Comparison of ENCODE assay signal across 16 cellular contexts in the genomic region with DNA sequence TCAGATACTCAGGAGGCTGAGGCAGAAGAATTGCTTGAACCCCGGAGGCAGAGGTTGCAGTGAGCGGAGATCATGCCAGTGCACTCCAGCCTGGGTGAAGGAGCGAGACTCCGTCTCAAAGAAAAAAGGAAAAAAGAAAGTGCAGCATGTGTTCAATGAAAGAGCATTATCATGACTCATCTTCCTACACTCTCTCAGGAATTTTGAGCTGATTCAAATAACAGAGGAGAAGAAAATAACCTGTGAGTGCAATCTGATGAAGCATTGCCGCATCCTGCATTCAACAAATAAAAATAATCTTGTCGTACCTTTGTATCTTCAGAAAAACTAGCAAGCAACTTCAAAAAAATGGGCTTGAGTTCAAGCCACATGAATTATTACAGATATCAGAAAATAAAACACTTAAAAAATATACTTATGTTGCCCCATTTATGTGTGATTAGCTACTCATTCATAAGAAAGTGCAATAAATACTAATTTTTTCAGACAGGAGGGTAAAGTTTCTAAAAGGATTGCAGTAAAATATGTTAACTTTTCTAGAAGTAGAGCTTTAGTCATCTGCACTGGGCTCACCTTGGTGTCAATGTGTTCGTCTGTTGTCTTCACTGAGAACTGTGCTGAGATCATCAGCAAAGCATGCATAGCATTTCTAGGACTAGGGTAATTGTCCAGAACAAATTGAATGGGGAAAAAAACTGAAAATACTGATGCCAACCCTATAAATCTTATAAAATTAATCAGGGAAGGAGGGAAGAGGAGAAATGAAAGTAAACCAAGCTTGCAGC.
"Had no signal": no experiment of that assay in that cellular context is flagged by ENCODE, and none has a peak within 500 bp of the region (broad histone marks: within the 10 kb centered on the region; RNA-seq: fewer than 3 reads in every experiment).

No MANE protein-coding gene starts in this region.

- DNase-seq: aorta; caudate nucleus; colonic mucosa; glutamatergic neuron; mucosa of descending colon; naive thymus-derived CD4-positive, alpha-beta T cell; pancreas; sigmoid colon; stimulated activated naive B cell treated with anti-CD40 and anti-IgM and Interleukin-4, amounts not matched to agents 10 μg/mL and 1 μg/mL and 100 μg/mL, for 72 hours; T-cell; T-helper 9 cell; thyroid gland; uterus had no signal

- H3K9me3 ChIP-seq: colonic mucosa, esophagus muscularis mucosa, mucosa of descending colon, sigmoid colon, thyroid gland, uterus had no signal

- ATAC-seq: mucosa of descending colon; naive thymus-derived CD4-positive, alpha-beta T cell; pancreas; stimulated activated naive B cell treated with anti-CD40 and anti-IgM and Interleukin-4, amounts not matched to agents 10 μg/mL and 1 μg/mL and 100 μg/mL, for 72 hours; T-cell had no signal

- H3K4me3 Mint-ChIP-seq: activated T-helper 1 cell treated with anti-CD3 and anti-CD28 coated beads, Interleukin-12 subunit alpha, Interleukin-12 subunit beta, Interleukin-2, Interleukin-4 antibody, amounts not matched to agents 30 ng/mL and 10 ng/mL and 1 ng/mL, durations not matched to agents 14 hours and 24 hours and 36 hours; naive thymus-derived CD4-positive, alpha-beta T cell; stimulated activated naive B cell treated with anti-CD40 and anti-IgM and Interleukin-4, amounts not matched to agents 10 μg/mL and 1 μg/mL and 100 μg/mL, for 72 hours; T-cell had no signal

- H3K36me3 ChIP-seq: colonic mucosa, esophagus muscularis mucosa, pancreas, sigmoid colon, thyroid gland, uterus had no signal

- H3K4me1 ChIP-seq: colonic mucosa, esophagus muscularis mucosa, pancreas, sigmoid colon, thyroid gland, uterus had no signal

- H3K27ac Mint-ChIP-seq: activated T-helper 1 cell treated with anti-CD3 and anti-CD28 coated beads, Interleukin-12 subunit alpha, Interleukin-12 subunit beta, Interleukin-2, Interleukin-4 antibody, amounts not matched to agents 30 ng/mL and 10 ng/mL and 1 ng/mL, durations not matched to agents 14 hours and 24 hours and 36 hours; naive thymus-derived CD4-positive, alpha-beta T cell; stimulated activated naive B cell treated with anti-CD40 and anti-IgM and Interleukin-4, amounts not matched to agents 10 μg/mL and 1 μg/mL and 100 μg/mL, for 72 hours; T-cell had no signal

- H3K36me3 Mint-ChIP-seq: naive thymus-derived CD4-positive, alpha-beta T cell; stimulated activated naive B cell treated with anti-CD40 and anti-IgM and Interleukin-4, amounts not matched to agents 10 μg/mL and 1 μg/mL and 100 μg/mL, for 72 hours; T-cell had no signal

- FAIRE-seq: endometrium, pancreas had no signal

- H3K27me3 Mint-ChIP-seq: naive thymus-derived CD4-positive, alpha-beta T cell; stimulated activated naive B cell treated with anti-CD40 and anti-IgM and Interleukin-4, amounts not matched to agents 10 μg/mL and 1 μg/mL and 100 μg/mL, for 72 hours; T-cell had no signal

- H3K4me3 ChIP-seq: colonic mucosa, esophagus muscularis mucosa, mucosa of descending colon, pancreas, sigmoid colon, thyroid gland, uterus had no signal

- H3K27ac ChIP-seq: colonic mucosa, esophagus muscularis mucosa, pancreas, sigmoid colon, thyroid gland, uterus had no signal

- H3K4me1 Mint-ChIP-seq: naive thymus-derived CD4-positive, alpha-beta T cell; stimulated activated naive B cell treated with anti-CD40 and anti-IgM and Interleukin-4, amounts not matched to agents 10 μg/mL and 1 μg/mL and 100 μg/mL, for 72 hours; T-cell had no signal

- H3K27me3 ChIP-seq: colonic mucosa, esophagus muscularis mucosa, pancreas, sigmoid colon, thyroid gland, uterus had no signal
